ENCODE assay signal across 1 cellular context in genomic region chr5:79025054-79025465, GRCh38.
A peak's percentile ranks its signal among the peaks of the same experiment; 100 is the strongest.
TF ChIP-seq lines count a peak whose summit lies in the region.

No MANE protein-coding gene starts in this region.

TF ChIP-seq in IMR-90, 13 proteins besides CTCF, POLR2A, EP300 and RAD21:
- TF ChIP-seq, protein P1, sequence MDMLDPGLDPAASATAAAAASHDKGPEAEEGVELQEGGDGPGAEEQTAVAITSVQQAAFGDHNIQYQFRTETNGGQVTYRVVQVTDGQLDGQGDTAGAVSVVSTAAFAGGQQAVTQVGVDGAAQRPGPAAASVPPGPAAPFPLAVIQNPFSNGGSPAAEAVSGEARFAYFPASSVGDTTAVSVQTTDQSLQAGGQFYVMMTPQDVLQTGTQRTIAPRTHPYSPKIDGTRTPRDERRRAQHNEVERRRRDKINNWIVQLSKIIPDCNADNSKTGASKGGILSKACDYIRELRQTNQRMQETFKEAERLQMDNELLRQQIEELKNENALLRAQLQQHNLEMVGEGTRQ (IDR thresholded peaks at IDR 0.05; ENCODE audit: low read depth, low read length), result no peak
- no peak for TF ChIP-seq MAFK (IDR thresholded peaks at IDR 0.05; ENCODE audit: low read depth, low read length)
- TF ChIP-seq RCOR1 (IDR thresholded peaks at IDR 0.05; ENCODE audit: insufficient replicate concordance, low read length), result no peak
- no peak for TF ChIP-seq CHD1 (IDR thresholded peaks at IDR 0.05; ENCODE audit: low read depth, low read length)
- peak; percentile 91 for TF ChIP-seq SMC3 (IDR thresholded peaks at IDR 0.05; ENCODE audit: low read depth, low read length)
- no peak for TF ChIP-seq MAZ (IDR thresholded peaks at IDR 0.05; ENCODE audit: borderline replicate concordance, low read depth, low read length)
- TF ChIP-seq MXI1 (IDR thresholded peaks at IDR 0.05; ENCODE audit: borderline replicate concordance, low read depth, low read length), result no peak
- TF ChIP-seq CEBPB (IDR thresholded peaks at IDR 0.05; ENCODE audit: low read depth, low read length), result 0 out of 2 replicates have a peak, but pooled peaks have one; percentile 12
- TF ChIP-seq FOS (IDR thresholded peaks at IDR 0.05; ENCODE audit: low read depth, low read length), result no peak
- no peak for TF ChIP-seq NFE2L2 (IDR thresholded peaks at IDR 0.05; ENCODE audit: low read depth, low read length)
- no peak for TF ChIP-seq ELK1 (IDR thresholded peaks at IDR 0.05; ENCODE audit: borderline replicate concordance, low read depth, low read length)
- no peak for TF ChIP-seq BHLHE40 (IDR thresholded peaks at IDR 0.05; ENCODE audit: low read depth, low read length)
- no peak for TF ChIP-seq RFX5 (IDR thresholded peaks at IDR 0.05; ENCODE audit: low read depth, low read length)
